11 cellular contexts compared by ENCODE assay signal in genomic region chr7:129741743-129742213, GRCh38.
A peak's percentile ranks its signal among the peaks of the same experiment; 100 is the strongest.
DNase-seq lines count a peak whose midpoint lies in the region; ATAC-seq and TF ChIP-seq lines count a peak whose summit lies in the region.
"Had no signal": no experiment of that assay in that cellular context is flagged by ENCODE, and none has a peak within 500 bp of the region (broad histone marks: within the 10 kb centered on the region; RNA-seq: fewer than 3 reads in every experiment).

No MANE protein-coding gene starts in this region.

- H3K9me3 Mint-ChIP-seq in natural killer cell treated with Interleukin-12 subunit alpha and Interleukin-12 subunit beta and Interleukin-15 and Interleukin-18, amount 100 ng/mL, for 72 hours = no peaks in the 10 kb centered on the region

- no peak overlapping the region for H3K4me3 Mint-ChIP-seq in natural killer cell treated with Interleukin-12 subunit alpha and Interleukin-12 subunit beta and Interleukin-15 and Interleukin-18, amount 100 ng/mL, for 72 hours

- H3K18ac ChIP-seq in neuronal stem cell (ENCODE audit: low read length) = no peak overlapping the region

- no peak overlapping the region for H3K14ac ChIP-seq in neuronal stem cell (ENCODE audit: low read length)

- no TSS peak for BruUV-seq in PC-9 (replicated peaks; lab: Mats Ljungman, UMichigan)

- H3K36me3 Mint-ChIP-seq in natural killer cell treated with Interleukin-12 subunit alpha and Interleukin-12 subunit beta and Interleukin-15 and Interleukin-18, amount 100 ng/mL, for 72 hours = peaks cover 4% of the 10 kb centered on the region

- no peak overlapping the region for H3K4me2 ChIP-seq in neuronal stem cell (ENCODE audit: insufficient read depth, low read length, poor library complexity, severe bottlenecking)
- no peak overlapping the region for H3K4me2 ChIP-seq in PC-9

- TF ChIP-seq CTCF in PC-9 (conservative IDR thresholded peaks at IDR 0.05) = no peak

- no peak overlapping the region for H3K23ac ChIP-seq in neuronal stem cell (ENCODE audit: low read depth, low read length, poor library complexity)

- no peak overlapping the region for H4K8ac ChIP-seq in neuronal stem cell (ENCODE audit: low read depth, low read length)

- no peaks in the 10 kb centered on the region for H3K79me2 ChIP-seq in PC-9 (ENCODE audit: low read depth)

- no peak overlapping the region for H2BK15ac ChIP-seq in neuronal stem cell (ENCODE audit: low read length)

- no peaks in the 10 kb centered on the region for H3F3A ChIP-seq in PC-9 (ENCODE audit: insufficient read depth, low read depth)

- H2BK5ac ChIP-seq in neuronal stem cell (ENCODE audit: low read length) = no peak overlapping the region

- ATAC-seq in SK-N-SH treated with all-trans-retinoic acid at 6 μM for 48 hours = peak; percentile 40
- ATAC-seq in natural killer cell treated with Interleukin-12 subunit alpha and Interleukin-12 subunit beta and Interleukin-15 and Interleukin-18, amount 100 ng/mL, for 72 hours = no peak
- ATAC-seq in GM19467 (IDR thresholded peaks at IDR 0.05; ENCODE audit: unreplicated experiment) = no peak
- ATAC-seq: Panc1 had no signal

- H3K4me1 Mint-ChIP-seq in natural killer cell treated with Interleukin-12 subunit alpha and Interleukin-12 subunit beta and Interleukin-15 and Interleukin-18, amount 100 ng/mL, for 72 hours (ENCODE audit: low read depth in 2 of 2) = peaks cover 0 to 3% of the 10 kb centered on the region in 2 donors

- no peak overlapping the region for H2BK120ac ChIP-seq in neuronal stem cell (ENCODE audit: low read depth, low read length)

- H3K4me3 ChIP-seq in Jurkat, Clone E6-1 (ENCODE audit: low read length) = no peak overlapping the region
- H3K4me3 ChIP-seq in neuronal stem cell (ENCODE audit: low read length in 2 of 2) (no peak overlapping the region), PC-9 (no peak overlapping the region)

- no peak overlapping the region for H2AK5ac ChIP-seq in neuronal stem cell (ENCODE audit: low read depth, low read length)

- H3K9me3 ChIP-seq in neuronal stem cell (replicated peaks in 1 of 2; ENCODE audit: control insufficient read depth in 2 of 2, insufficient read depth in 1 of 2, low read depth in 1 of 2, low read length in 2 of 2) (no peaks in the 10 kb centered on the region), PC-9 (ENCODE audit: insufficient read depth, low read depth) (no peaks in the 10 kb centered on the region)

- no peaks in the 10 kb centered on the region for H3K27me3 Mint-ChIP-seq in natural killer cell treated with Interleukin-12 subunit alpha and Interleukin-12 subunit beta and Interleukin-15 and Interleukin-18, amount 100 ng/mL, for 72 hours

- H4K20me1 ChIP-seq in PC-9 (ENCODE audit: insufficient read depth) = no peaks in the 10 kb centered on the region

- intact Hi-C loops in PC-9 (cut with micrococcal nuclease; ENCODE audit: unreplicated experiment) = no loop called here

- H3K4me1 ChIP-seq in neuronal stem cell (ENCODE audit: control insufficient read depth in 2 of 2, insufficient read depth in 1 of 2, low read depth in 1 of 2, low read length in 2 of 2) = peaks cover 7 to 8% of the 10 kb centered on the region in 2 donors
- no peaks in the 10 kb centered on the region for H3K4me1 ChIP-seq in PC-9 (replicated peaks; ENCODE audit: insufficient read depth)

- WGBS in neuronal stem cell (ENCODE audit: extremely low coverage in 2 of 2, insufficient read length in 2 of 2, insufficient replicate concordance in 1 of 2), 2 donors = no CpG with 5 or more reads among the region's 2 CpGs

- no peak overlapping the region for H3K27ac Mint-ChIP-seq in natural killer cell treated with Interleukin-12 subunit alpha and Interleukin-12 subunit beta and Interleukin-15 and Interleukin-18, amount 100 ng/mL, for 72 hours

- no peak overlapping the region for H2AFZ ChIP-seq in neuronal stem cell (ENCODE audit: low read length)
- H2AFZ ChIP-seq in PC-9 = no peak overlapping the region

- peak; percentile 51 for DNase-seq in Jurkat, Clone E6-1 (ENCODE audit: low read depth, low spot score)
- DNase-seq in NCI-H2081 treated with DMSO at 0.1 percent for 48 hours (lab: John Stamatoyannopoulos, UW) (peak; percentile 86), neuronal stem cell (ENCODE audit: low spot score) (no peak), PC-9 (no peak), NOMO-1 (lab: John Stamatoyannopoulos, UW; ENCODE audit: unreplicated experiment in 2 of 2) (no peak)
- DNase-seq in natural killer cell treated with Interleukin-12 subunit alpha and Interleukin-12 subunit beta and Interleukin-15 and Interleukin-18, amount 100 ng/mL, for 72 hours (ENCODE audit: low spot score) = no peak
- DNase-seq: activated CD4-positive, alpha-beta T cell treated with anti-CD3 and anti-CD28 coated beads, Interleukin-2, amount 50 U/mL, for 1 hour had no signal

- peak overlapping the region; percentile 5 for H3K27ac ChIP-seq in neuronal stem cell (replicated peaks; ENCODE audit: low read length)
- H3K27ac ChIP-seq in PC-9 = no peak overlapping the region
- H3K27ac ChIP-seq: HL-60 had no signal

- H2BK12ac ChIP-seq in neuronal stem cell (ENCODE audit: low read length) = no peak overlapping the region

- no peaks in the 10 kb centered on the region for H3K9me2 ChIP-seq in PC-9 (ENCODE audit: insufficient read depth)

- POLR2A ChIA-PET in PC-9 (lab: Charles Lee; ENCODE audit: unreplicated experiment) = no interaction called here

- peaks cover under 1 to 80% of the 10 kb centered on the region in 2 donors for H3K36me3 ChIP-seq in neuronal stem cell (replicated peaks in 1 of 2; ENCODE audit: control insufficient read depth in 2 of 2, insufficient read depth in 2 of 2, low read length in 2 of 2)
- 0 out of 2 replicates have a peak, but pooled peaks cover 3% of the 10 kb centered on the region for H3K36me3 ChIP-seq in PC-9 (ENCODE audit: low read depth)

- H3K9ac ChIP-seq in neuronal stem cell (ENCODE audit: low read depth, low read length, poor library complexity) = no peak overlapping the region

- no peaks in the 10 kb centered on the region for H3K79me1 ChIP-seq in neuronal stem cell (ENCODE audit: low read depth, low read length)

- H3K4ac ChIP-seq in neuronal stem cell (ENCODE audit: low read length) = no peak overlapping the region

- H3K27me3 ChIP-seq in neuronal stem cell (ENCODE audit: control insufficient read depth in 3 of 3, insufficient read depth in 3 of 3, low read depth in 1 of 3, low read length in 3 of 3) = no peaks in the 10 kb centered on the region
- no peaks in the 10 kb centered on the region for H3K27me3 ChIP-seq in PC-9 (ENCODE audit: insufficient read depth, low read depth)

- H4K91ac ChIP-seq in neuronal stem cell (ENCODE audit: low read depth, low read length, poor library complexity) = no peak overlapping the region

- CTCF ChIA-PET in PC-9 (lab: Charles Lee) = no interaction called here

TF ChIP-seq in SK-N-SH treated with all-trans-retinoic acid at 6 μM for 48 hours, 23 proteins besides CTCF, POLR2A, EP300 and RAD21:
- TF ChIP-seq TCF4 (CRISPR knock-in tag; IDR thresholded peaks at IDR 0.05; ENCODE audit: borderline replicate concordance) (no peak), PATZ1 (CRISPR knock-in tag; IDR thresholded peaks at IDR 0.05; ENCODE audit: borderline replicate concordance) (no peak), ZFP30 (CRISPR knock-in tag; IDR thresholded peaks at IDR 0.05) (no peak), ZNF70 (CRISPR knock-in tag; IDR thresholded peaks at IDR 0.05) (no peak), CSRNP3 (CRISPR knock-in tag; IDR thresholded peaks at IDR 0.05) (no peak), ARNTL (CRISPR knock-in tag; IDR thresholded peaks at IDR 0.05; ENCODE audit: borderline replicate concordance, low read depth) (no peak)
TF ChIP-seq in SK-N-SH treated with all-trans-retinoic acid at 6 μM for 48 hours: peak in this region for 0.

Comparison
In these comparisons a context has a peak if more than half of its experiments do, and no peak if none do; other contexts are left out.
1. DNase-seq: peak in Jurkat, Clone E6-1 (single experiment) and NCI-H2081 treated with DMSO at 0.1 percent for 48 hours (single experiment); none in neuronal stem cell (single experiment), PC-9 (0 of 2), NOMO-1 (0 of 2) and natural killer cell treated with Interleukin-12 subunit alpha and Interleukin-12 subunit beta and Interleukin-15 and Interleukin-18, amount 100 ng/mL, for 72 hours (single experiment).